ENCODE assay signal across 1 cellular context in the genomic region with DNA sequence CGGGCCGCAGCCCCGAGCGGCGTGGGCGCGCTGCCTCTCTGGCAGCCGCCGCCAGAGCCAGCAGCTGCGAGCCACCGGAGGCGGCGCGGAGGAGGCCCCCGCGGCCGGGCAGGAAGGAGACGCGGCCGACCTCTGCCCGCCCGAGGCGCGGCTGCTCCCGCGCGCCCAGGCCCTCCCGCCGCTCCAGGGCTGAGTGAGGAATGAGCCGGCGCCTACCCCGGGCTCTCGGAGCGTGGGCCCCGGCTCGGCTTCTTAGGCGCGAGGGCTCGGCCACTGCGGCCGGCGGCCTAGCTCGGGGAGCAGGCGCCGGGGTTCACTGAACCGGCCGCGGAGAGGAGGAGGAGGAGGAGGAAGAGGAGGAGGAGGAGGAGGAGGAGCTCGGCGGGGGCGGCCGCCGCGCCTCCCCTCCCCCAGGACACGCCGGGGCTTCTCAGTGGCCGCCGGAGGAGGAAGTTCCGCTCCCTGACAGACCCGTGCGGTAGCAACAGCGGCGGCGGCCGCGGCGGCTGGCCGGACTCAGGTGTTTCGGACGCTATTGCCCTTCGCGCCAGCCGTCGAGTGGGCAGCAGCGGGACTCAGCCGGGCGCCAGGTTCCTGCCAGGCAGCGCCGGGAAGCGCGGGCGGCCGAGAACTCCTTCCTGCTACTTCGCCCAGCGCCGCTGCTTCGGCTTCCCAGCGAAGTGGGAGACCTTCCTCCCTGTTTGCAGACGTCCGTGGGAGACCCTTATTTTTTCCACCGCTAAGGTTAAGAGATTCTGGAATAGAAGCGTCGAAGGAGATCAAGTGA.
TF ChIP-seq lines count a peak whose summit lies in the region.

Gene MAN1A2 (plus strand): TSS at position 468 of the 787 bp plus-strand sequence. CDS start 735 bp downstream, outside the sequence.

TF ChIP-seq in GM12878, 131 proteins besides CTCF, POLR2A, EP300 and RAD21 (continued from another document and continues in another):
- TF ChIP-seq, protein P1, sequence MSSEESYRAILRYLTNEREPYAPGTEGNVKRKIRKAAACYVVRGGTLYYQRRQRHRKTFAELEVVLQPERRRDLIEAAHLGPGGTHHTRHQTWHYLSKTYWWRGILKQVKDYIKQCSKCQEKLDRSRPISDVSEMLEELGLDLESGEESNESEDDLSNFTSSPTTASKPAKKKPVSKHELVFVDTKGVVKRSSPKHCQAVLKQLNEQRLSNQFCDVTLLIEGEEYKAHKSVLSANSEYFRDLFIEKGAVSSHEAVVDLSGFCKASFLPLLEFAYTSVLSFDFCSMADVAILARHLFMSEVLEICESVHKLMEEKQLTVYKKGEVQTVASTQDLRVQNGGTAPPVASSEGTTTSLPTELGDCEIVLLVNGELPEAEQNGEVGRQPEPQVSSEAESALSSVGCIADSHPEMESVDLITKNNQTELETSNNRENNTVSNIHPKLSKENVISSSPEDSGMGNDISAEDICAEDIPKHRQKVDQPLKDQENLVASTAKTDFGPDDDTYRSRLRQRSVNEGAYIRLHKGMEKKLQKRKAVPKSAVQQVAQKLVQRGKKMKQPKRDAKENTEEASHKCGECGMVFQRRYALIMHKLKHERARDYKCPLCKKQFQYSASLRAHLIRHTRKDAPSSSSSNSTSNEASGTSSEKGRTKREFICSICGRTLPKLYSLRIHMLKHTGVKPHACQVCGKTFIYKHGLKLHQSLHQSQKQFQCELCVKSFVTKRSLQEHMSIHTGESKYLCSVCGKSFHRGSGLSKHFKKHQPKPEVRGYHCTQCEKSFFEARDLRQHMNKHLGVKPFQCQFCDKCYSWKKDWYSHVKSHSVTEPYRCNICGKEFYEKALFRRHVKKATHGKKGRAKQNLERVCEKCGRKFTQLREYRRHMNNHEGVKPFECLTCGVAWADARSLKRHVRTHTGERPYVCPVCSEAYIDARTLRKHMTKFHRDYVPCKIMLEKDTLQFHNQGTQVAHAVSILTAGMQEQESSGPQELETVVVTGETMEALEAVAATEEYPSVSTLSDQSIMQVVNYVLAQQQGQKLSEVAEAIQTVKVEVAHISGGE (CRISPR knock-in tag; IDR thresholded peaks at IDR 0.05): no peak
- TF ChIP-seq HDGF (IDR thresholded peaks at IDR 0.05) (no peak), CREM (IDR thresholded peaks at IDR 0.05; ENCODE audit: low read depth) (no peak), NFYA (IDR thresholded peaks at IDR 0.05; ENCODE audit: borderline replicate concordance, low read depth, low read length) (no peak), TAF1 (IDR thresholded peaks at IDR 0.05; ENCODE audit: borderline replicate concordance, low read depth, low read length) (no peak; the same call in 1 of the 2 replicates), BACH1 (IDR thresholded peaks at IDR 0.05; ENCODE audit: borderline replicate concordance) (peak; percentile 8), EGR1 (IDR thresholded peaks at IDR 0.05; ENCODE audit: borderline replicate concordance in 1 of 2, low read depth in 2 of 2, low read length in 2 of 2) (peak in 1 of 2 experiments; percentile 98; a peak in 2 of 3 replicates), ZNF274 (IDR thresholded peaks at IDR 0.05; ENCODE audit: insufficient read depth, insufficient read length) (no peak), ASH2L (IDR thresholded peaks at IDR 0.05; ENCODE audit: borderline replicate concordance, low read depth) (no peak), ZNF217 (IDR thresholded peaks at IDR 0.05) (no peak; the same call in 1 of the 2 replicates), HCFC1 (IDR thresholded peaks at IDR 0.05; ENCODE audit: low read length) (no peak), SREBF2 (IDR thresholded peaks at IDR 0.05; ENCODE audit: low read length) (no peak), RBBP5 (conservative IDR thresholded peaks at IDR 0.05) (peak; percentile 70; the same call in 1 of the 2 replicates), FOS (IDR thresholded peaks at IDR 0.05; ENCODE audit: borderline replicate concordance, extremely low read depth, insufficient read length) (no peak), YBX1 (IDR thresholded peaks at IDR 0.05) (no peak), SRF (IDR thresholded peaks at IDR 0.05; ENCODE audit: low read depth in 2 of 2, low read length in 2 of 2) (no peak), MYC (IDR thresholded peaks at IDR 0.05; ENCODE audit: insufficient read depth, insufficient read length, insufficient replicate concordance, low read length, severe bottlenecking) (no peak), IKZF2 (IDR thresholded peaks at IDR 0.05) (peak; percentile 44 to 52), JUND (IDR thresholded peaks at IDR 0.05; ENCODE audit: low read depth, low read length) (no peak; the same call in 1 of the 2 replicates), EED (IDR thresholded peaks at IDR 0.05; ENCODE audit: low read depth) (0 out of 2 replicates have a peak, but pooled peaks have one; percentile 22), SIX5 (IDR thresholded peaks at IDR 0.05; ENCODE audit: low read depth, low read length, severe bottlenecking) (no peak), POLR2AphosphoS2 (IDR thresholded peaks at IDR 0.05; ENCODE audit: low read depth, low read length) (peak; percentile 60; the same call in 1 of the 2 replicates), RELA (IDR thresholded peaks at IDR 0.05; ENCODE audit: borderline replicate concordance, partially characterized antibody) (no peak), RAD51 (IDR thresholded peaks at IDR 0.05) (no peak), SMAD1 (IDR thresholded peaks at IDR 0.05; ENCODE audit: low read depth, partially characterized antibody) (no peak), CEBPB (IDR thresholded peaks at IDR 0.05; ENCODE audit: borderline replicate concordance in 1 of 2, low read depth in 2 of 2, low read length in 2 of 2) (no peak), MEF2A (IDR thresholded peaks at IDR 0.05; ENCODE audit: insufficient read depth, low read depth, low read length) (0 out of 2 replicates have a peak, but pooled peaks have one; percentile 17), GATAD2B (conservative IDR thresholded peaks at IDR 0.05; ENCODE audit: low read depth) (peak; percentile 98), CHD1 (IDR thresholded peaks at IDR 0.05; ENCODE audit: low read depth, low read length) (no peak), EZH2 (IDR thresholded peaks at IDR 0.05; ENCODE audit: borderline replicate concordance, control insufficient read depth, low read depth, low read length) (no peak), CBX3 (IDR thresholded peaks at IDR 0.05; ENCODE audit: borderline replicate concordance, low read depth) (no peak), NR2C2 (IDR thresholded peaks at IDR 0.05; ENCODE audit: borderline replicate concordance, control insufficient read depth, insufficient read length, low read depth) (no peak), KLF5 (IDR thresholded peaks at IDR 0.05; ENCODE audit: partially characterized antibody) (no peak), BHLHE40 (IDR thresholded peaks at IDR 0.05; ENCODE audit: borderline replicate concordance in 1 of 2, low read depth in 2 of 2, low read length in 1 of 2) (peak; percentile 77 to 88; a peak in 3 of 4 replicates), PBX3 (IDR thresholded peaks at IDR 0.05; ENCODE audit: insufficient replicate concordance, low read depth, low read length) (no peak), MTA3 (IDR thresholded peaks at IDR 0.05; ENCODE audit: borderline replicate concordance, low read length) (no peak), BCL11A (IDR thresholded peaks at IDR 0.05; ENCODE audit: low read depth, low read length) (0 out of 2 replicates have a peak, but pooled peaks have one; percentile 26)
- TF ChIP-seq, protein P2, sequence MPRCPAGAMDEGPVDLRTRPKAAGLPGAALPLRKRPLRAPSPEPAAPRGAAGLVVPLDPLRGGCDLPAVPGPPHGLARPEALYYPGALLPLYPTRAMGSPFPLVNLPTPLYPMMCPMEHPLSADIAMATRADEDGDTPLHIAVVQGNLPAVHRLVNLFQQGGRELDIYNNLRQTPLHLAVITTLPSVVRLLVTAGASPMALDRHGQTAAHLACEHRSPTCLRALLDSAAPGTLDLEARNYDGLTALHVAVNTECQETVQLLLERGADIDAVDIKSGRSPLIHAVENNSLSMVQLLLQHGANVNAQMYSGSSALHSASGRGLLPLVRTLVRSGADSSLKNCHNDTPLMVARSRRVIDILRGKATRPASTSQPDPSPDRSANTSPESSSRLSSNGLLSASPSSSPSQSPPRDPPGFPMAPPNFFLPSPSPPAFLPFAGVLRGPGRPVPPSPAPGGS (IDR thresholded peaks at IDR 0.05; ENCODE audit: borderline replicate concordance, insufficient read depth, low read depth, low read length, poor library complexity, severe bottlenecking): no peak
- TF ChIP-seq, protein P3, sequence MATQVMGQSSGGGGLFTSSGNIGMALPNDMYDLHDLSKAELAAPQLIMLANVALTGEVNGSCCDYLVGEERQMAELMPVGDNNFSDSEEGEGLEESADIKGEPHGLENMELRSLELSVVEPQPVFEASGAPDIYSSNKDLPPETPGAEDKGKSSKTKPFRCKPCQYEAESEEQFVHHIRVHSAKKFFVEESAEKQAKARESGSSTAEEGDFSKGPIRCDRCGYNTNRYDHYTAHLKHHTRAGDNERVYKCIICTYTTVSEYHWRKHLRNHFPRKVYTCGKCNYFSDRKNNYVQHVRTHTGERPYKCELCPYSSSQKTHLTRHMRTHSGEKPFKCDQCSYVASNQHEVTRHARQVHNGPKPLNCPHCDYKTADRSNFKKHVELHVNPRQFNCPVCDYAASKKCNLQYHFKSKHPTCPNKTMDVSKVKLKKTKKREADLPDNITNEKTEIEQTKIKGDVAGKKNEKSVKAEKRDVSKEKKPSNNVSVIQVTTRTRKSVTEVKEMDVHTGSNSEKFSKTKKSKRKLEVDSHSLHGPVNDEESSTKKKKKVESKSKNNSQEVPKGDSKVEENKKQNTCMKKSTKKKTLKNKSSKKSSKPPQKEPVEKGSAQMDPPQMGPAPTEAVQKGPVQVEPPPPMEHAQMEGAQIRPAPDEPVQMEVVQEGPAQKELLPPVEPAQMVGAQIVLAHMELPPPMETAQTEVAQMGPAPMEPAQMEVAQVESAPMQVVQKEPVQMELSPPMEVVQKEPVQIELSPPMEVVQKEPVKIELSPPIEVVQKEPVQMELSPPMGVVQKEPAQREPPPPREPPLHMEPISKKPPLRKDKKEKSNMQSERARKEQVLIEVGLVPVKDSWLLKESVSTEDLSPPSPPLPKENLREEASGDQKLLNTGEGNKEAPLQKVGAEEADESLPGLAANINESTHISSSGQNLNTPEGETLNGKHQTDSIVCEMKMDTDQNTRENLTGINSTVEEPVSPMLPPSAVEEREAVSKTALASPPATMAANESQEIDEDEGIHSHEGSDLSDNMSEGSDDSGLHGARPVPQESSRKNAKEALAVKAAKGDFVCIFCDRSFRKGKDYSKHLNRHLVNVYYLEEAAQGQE (IDR thresholded peaks at IDR 0.05; ENCODE audit: low read depth, low read length): no peak
- TF ChIP-seq, protein P4, sequence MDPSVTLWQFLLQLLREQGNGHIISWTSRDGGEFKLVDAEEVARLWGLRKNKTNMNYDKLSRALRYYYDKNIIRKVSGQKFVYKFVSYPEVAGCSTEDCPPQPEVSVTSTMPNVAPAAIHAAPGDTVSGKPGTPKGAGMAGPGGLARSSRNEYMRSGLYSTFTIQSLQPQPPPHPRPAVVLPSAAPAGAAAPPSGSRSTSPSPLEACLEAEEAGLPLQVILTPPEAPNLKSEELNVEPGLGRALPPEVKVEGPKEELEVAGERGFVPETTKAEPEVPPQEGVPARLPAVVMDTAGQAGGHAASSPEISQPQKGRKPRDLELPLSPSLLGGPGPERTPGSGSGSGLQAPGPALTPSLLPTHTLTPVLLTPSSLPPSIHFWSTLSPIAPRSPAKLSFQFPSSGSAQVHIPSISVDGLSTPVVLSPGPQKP (IDR thresholded peaks at IDR 0.05; ENCODE audit: low read depth, low read length): no peak
- TF ChIP-seq, protein P5, sequence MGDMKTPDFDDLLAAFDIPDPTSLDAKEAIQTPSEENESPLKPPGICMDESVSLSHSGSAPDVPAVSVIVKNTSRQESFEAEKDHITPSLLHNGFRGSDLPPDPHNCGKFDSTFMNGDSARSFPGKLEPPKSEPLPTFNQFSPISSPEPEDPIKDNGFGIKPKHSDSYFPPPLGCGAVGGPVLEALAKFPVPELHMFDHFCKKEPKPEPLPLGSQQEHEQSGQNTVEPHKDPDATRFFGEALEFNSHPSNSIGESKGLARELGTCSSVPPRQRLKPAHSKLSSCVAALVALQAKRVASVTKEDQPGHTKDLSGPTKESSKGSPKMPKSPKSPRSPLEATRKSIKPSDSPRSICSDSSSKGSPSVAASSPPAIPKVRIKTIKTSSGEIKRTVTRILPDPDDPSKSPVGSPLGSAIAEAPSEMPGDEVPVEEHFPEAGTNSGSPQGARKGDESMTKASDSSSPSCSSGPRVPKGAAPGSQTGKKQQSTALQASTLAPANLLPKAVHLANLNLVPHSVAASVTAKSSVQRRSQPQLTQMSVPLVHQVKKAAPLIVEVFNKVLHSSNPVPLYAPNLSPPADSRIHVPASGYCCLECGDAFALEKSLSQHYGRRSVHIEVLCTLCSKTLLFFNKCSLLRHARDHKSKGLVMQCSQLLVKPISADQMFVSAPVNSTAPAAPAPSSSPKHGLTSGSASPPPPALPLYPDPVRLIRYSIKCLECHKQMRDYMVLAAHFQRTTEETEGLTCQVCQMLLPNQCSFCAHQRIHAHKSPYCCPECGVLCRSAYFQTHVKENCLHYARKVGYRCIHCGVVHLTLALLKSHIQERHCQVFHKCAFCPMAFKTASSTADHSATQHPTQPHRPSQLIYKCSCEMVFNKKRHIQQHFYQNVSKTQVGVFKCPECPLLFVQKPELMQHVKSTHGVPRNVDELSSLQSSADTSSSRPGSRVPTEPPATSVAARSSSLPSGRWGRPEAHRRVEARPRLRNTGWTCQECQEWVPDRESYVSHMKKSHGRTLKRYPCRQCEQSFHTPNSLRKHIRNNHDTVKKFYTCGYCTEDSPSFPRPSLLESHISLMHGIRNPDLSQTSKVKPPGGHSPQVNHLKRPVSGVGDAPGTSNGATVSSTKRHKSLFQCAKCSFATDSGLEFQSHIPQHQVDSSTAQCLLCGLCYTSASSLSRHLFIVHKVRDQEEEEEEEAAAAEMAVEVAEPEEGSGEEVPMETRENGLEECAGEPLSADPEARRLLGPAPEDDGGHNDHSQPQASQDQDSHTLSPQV (IDR thresholded peaks at IDR 0.05): no peak
